Comparison of ENCODE assay signal across 24 cellular contexts in the genomic region with DNA sequence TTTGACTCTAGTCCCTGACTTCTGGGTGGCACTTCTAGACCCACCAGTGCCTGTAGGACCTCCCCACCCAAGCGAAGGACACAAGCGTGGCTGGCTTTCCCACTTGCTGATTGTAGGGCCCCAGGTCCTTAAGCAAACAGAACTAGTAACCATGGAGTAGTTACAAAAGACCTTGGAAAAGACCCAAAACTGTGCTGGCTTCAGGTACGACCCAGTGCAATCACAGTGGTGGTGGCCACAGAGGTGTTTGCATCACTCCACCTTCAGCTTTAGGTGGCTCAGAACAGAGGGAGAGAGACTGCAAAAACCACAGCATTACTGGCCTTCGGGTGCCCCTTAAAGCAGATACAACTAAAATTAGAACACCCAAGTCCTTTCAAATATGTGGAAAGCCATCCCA. TPM values are rescaled to one million over a fixed set of nuclear protein-coding genes. Genes with fewer than 3 reads are reported as not detected.
DNase-seq lines count a peak whose midpoint lies in the region; ATAC-seq, FAIRE-seq and TF ChIP-seq lines count a peak whose summit lies in the region.
"Had no signal": no experiment of that assay in that cellular context is flagged by ENCODE, and none has a peak within 500 bp of the region (broad histone marks: within the 10 kb centered on the region; RNA-seq: fewer than 3 reads in every experiment).

No MANE protein-coding gene starts in this region.

- CTCF ChIA-PET in HepG2 (lab: Yijun Ruan, JAX; ENCODE audit: low intra/inter-chr PET ratio, low total read pairs), result no interaction called here

- TF ChIP-seq RAD21 in liver (IDR thresholded peaks at IDR 0.05) (peak; percentile 16 to 50), HepG2 (CRISPR knock-in tag; IDR thresholded peaks at IDR 0.05) (no peak)

- H3K4me1 ChIP-seq in liver (ENCODE audit: control insufficient read depth in 4 of 4, insufficient read depth in 4 of 4, low read length in 3 of 4), result peaks cover 8 to 21% (median 16%) of the 10 kb centered on the region in 4 donors
- H3K4me1 ChIP-seq in HepG2 (ENCODE audit: insufficient read depth, low read length), result peaks cover 9% of the 10 kb centered on the region
- H3K4me1 ChIP-seq in lower lobe of right lung, result no peaks in the 10 kb centered on the region
- H3K4me1 ChIP-seq: BLaER1, Caco-2, HAP-1 had no signal

- 37% methylated on average over 4 of the region's 4 CpGs for WGBS in liver
- WGBS in HepG2 (ENCODE audit: low lambda C conversion rate), result 64% methylated on average over 4 of the region's 4 CpGs

- H3K4me2 ChIP-seq in HepG2 (ENCODE audit: low read depth, low read length), result no peak overlapping the region
- H3K4me2 ChIP-seq: BLaER1 had no signal

- in situ Hi-C loops in HepG2 (cut with HindIII; ENCODE audit: extremely low pct_ligation_motif_present, low pct_unique_long_range_greater_than_20kb), result no loop called here

- H3K27ac ChIP-seq in liver (ENCODE audit: low read depth in 1 of 2, low read length in 2 of 2) (peak overlapping the region in 1 of 2 donors; percentile 39), HepG2 (ENCODE audit: extremely low read length, insufficient read depth, low read length) (no peak overlapping the region), lower lobe of right lung (peak overlapping the region; percentile 53), caudate nucleus (ENCODE audit: low read depth, low read length) (no peak overlapping the region)
- H3K27ac ChIP-seq: 22Rv1, BLaER1, C4-2B had no signal

- no peak for DNase-seq in HepG2 (ENCODE audit: low spot score)
- DNase-seq in left lobe of liver (ENCODE audit: low spot score), result peak; percentile 75
- DNase-seq in lower lobe of right lung, result no peak
- no peak for DNase-seq in HuH-7.5 (ENCODE audit: low spot score)
- no peak for DNase-seq in caudate nucleus (lab: John Stamatoyannopoulos, UW)
- DNase-seq: Caco-2; CD4-positive, CD25-positive, alpha-beta regulatory T cell; CD8-positive, alpha-beta T cell; DMS153; DND-41; GOT3; HFFc6 had no signal

- H4K20me1 ChIP-seq in HepG2 (ENCODE audit: insufficient read depth, low read length), result no peaks in the 10 kb centered on the region
- H4K20me1 ChIP-seq: BLaER1 had no signal

- H2AFZ ChIP-seq in HepG2 (ENCODE audit: low read length), result no peak overlapping the region

- H3K9ac ChIP-seq in liver (ENCODE audit: low read depth in 1 of 2, low read length in 2 of 2) (no peak overlapping the region), HepG2 (ENCODE audit: insufficient read depth, low read depth, low read length) (no peak overlapping the region)
- H3K9ac ChIP-seq: BLaER1 had no signal

- no peak for FAIRE-seq in HepG2 (lab: Jason Lieb, UNC)
- FAIRE-seq: A204.1, G401.6, GM12892, GM18507, H54 had no signal

- intact Hi-C loops in HepG2 (cut with micrococcal nuclease; ENCODE audit: unreplicated experiment), result no loop called here
- intact Hi-C loops in lower lobe of right lung (cut with DNase I), result no loop called here

- no peaks in the 10 kb centered on the region for H3K9me3 ChIP-seq in liver (ENCODE audit: control insufficient read depth in 4 of 4, low read length in 3 of 4)
- no peaks in the 10 kb centered on the region for H3K9me3 ChIP-seq in HepG2 (ENCODE audit: low read length)
- H3K9me3 ChIP-seq in lower lobe of right lung, result no peaks in the 10 kb centered on the region
- H3K9me3 ChIP-seq: BLaER1, Caco-2, HAP-1 had no signal

- no peak for TF ChIP-seq POLR2A in HepG2 (IDR thresholded peaks at IDR 0.05; ENCODE audit: insufficient read depth in 1 of 2, low read depth in 2 of 2, low read length in 2 of 2)

- ATAC-seq in HepG2 (no peak), left lobe of liver (peak; percentile 90), lower lobe of right lung (peak; percentile 65 to 73), GM18498 (IDR thresholded peaks at IDR 0.05; ENCODE audit: unreplicated experiment) (no peak)
- ATAC-seq: CD8-positive, alpha-beta T cell had no signal

- H3K36me3 ChIP-seq in liver (ENCODE audit: control insufficient read depth in 4 of 4, insufficient read depth in 3 of 4, low read depth in 1 of 4, low read length in 3 of 4) (peaks cover 0 to 6% (median 0%) of the 10 kb centered on the region in 4 donors), HepG2 (replicated peaks in 1 of 2; ENCODE audit: control insufficient read depth in 1 of 2, insufficient read depth in 2 of 2, low read length in 2 of 2) (no peaks in the 10 kb centered on the region), lower lobe of right lung (no peaks in the 10 kb centered on the region)
- H3K36me3 ChIP-seq: BLaER1, HAP-1 had no signal

- POLR2A ChIA-PET in HepG2 (lab: Yijun Ruan, JAX), result no interaction called here

- TF ChIP-seq EP300 in HepG2 (IDR thresholded peaks at IDR 0.05; ENCODE audit: low read depth in 2 of 2, low read length in 2 of 2), result no peak
- TF ChIP-seq EP300 in HepG2 (CRISPR knock-in tag; IDR thresholded peaks at IDR 0.05; ENCODE audit: borderline replicate concordance), result no peak

- no peak for TF ChIP-seq CTCF in liver (IDR thresholded peaks at IDR 0.05; ENCODE audit: low read depth, low read length, missing input control)
- no peak for TF ChIP-seq CTCF in HepG2 (CRISPR knock-in tag; IDR thresholded peaks at IDR 0.05)
- TF ChIP-seq CTCF in lower lobe of right lung (IDR thresholded peaks at IDR 0.05), result no peak

- H3K4me3 ChIP-seq in liver (ENCODE audit: low read depth in 1 of 3, low read length in 3 of 3), result no peak overlapping the region
- H3K4me3 ChIP-seq in HepG2 (replicated peaks in 1 of 3; ENCODE audit: insufficient read depth in 1 of 3, low read depth in 2 of 3, low read length in 3 of 3), result no peak overlapping the region
- H3K4me3 ChIP-seq in lower lobe of right lung, result no peak overlapping the region
- H3K4me3 ChIP-seq: BLaER1, HAP-1 had no signal

- H3K27me3 ChIP-seq in liver (ENCODE audit: control insufficient read depth in 4 of 4, insufficient read depth in 4 of 4, low read length in 3 of 4) (no peaks in the 10 kb centered on the region), HepG2 (ENCODE audit: control insufficient read depth in 1 of 2, insufficient read depth in 2 of 2, low read length in 2 of 2) (no peaks in the 10 kb centered on the region), lower lobe of right lung (ENCODE audit: low read depth) (no peaks in the 10 kb centered on the region)
- H3K27me3 ChIP-seq: BLaER1 had no signal

- no peaks in the 10 kb centered on the region for H3K79me2 ChIP-seq in HepG2 (ENCODE audit: insufficient read depth, low read length)

- BruUV-seq in HepG2 (replicated peaks; lab: Mats Ljungman, UMichigan), result no TSS peak

TF ChIP-seq in liver, 16 proteins besides CTCF, POLR2A, EP300 and RAD21 (continues in another document):
- TF ChIP-seq NR2F2 (IDR thresholded peaks at IDR 0.05) (no peak), GABPA (IDR thresholded peaks at IDR 0.05 in 1 of 2, conservative IDR thresholded peaks at IDR 0.05 in 1 of 2) (no peak), JUND (IDR thresholded peaks at IDR 0.05) (no peak), EGR1 (IDR thresholded peaks at IDR 0.05; ENCODE audit: low read depth in 2 of 2) (no peak), FOXA1 (IDR thresholded peaks at IDR 0.05) (no peak)
- TF ChIP-seq, protein P1, sequence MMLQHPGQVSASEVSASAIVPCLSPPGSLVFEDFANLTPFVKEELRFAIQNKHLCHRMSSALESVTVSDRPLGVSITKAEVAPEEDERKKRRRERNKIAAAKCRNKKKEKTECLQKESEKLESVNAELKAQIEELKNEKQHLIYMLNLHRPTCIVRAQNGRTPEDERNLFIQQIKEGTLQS (IDR thresholded peaks at IDR 0.05), result peak; percentile 80

TF ChIP-seq in HepG2, 621 proteins besides CTCF, POLR2A, EP300 and RAD21 (continues in another document):
- no peak for TF ChIP-seq NCOA2 (CRISPR knock-in tag; IDR thresholded peaks at IDR 0.05)
- TF ChIP-seq BCL3 (CRISPR knock-in tag; IDR thresholded peaks at IDR 0.05), result no peak
- no peak for TF ChIP-seq FOXO1 (CRISPR knock-in tag; IDR thresholded peaks at IDR 0.05)

RNA-seq across cellular contexts. Expression of gene SLCO4C1, which starts 52.9 kb away (rescaled TPM):
- total RNA-seq in liver, result 10 to 100 TPM in 1 of 2 donors, 1 to 10 TPM in 1; 4.3 to 29.4 TPM
- 1 to 10 TPM; 2.0 to 2.3 TPM for polyA plus RNA-seq in liver
- total RNA-seq in HepG2 (2016; rRNA removed; fragmentation: Illumina TruSeq; extraction: Trizol), result 7.8 and 9.6 TPM in 2 replicates
- 1.4 and 1.6 TPM in 2 replicates for total RNA-seq in HepG2 (2016; cell fraction: cytosol; rRNA removed; fragmentation: Illumina TruSeq; extraction: Trizol; ENCODE audit: low read depth)
- total RNA-seq in HepG2 (2016; cell fraction: insoluble cytoplasmic fraction; rRNA removed; fragmentation: Illumina TruSeq; extraction: Trizol), result 7.2 and 8.8 TPM in 2 replicates
- total RNA-seq in HepG2 (2016; cell fraction: membrane; rRNA removed; fragmentation: Illumina TruSeq; extraction: Trizol), result 4.8 and 5.4 TPM in 2 replicates
- total RNA-seq in HepG2 (2016; cell fraction: nucleus; rRNA removed; fragmentation: Illumina TruSeq; extraction: Trizol), result 14.3 and 15.8 TPM in 2 replicates
- 1.3 and 2.8 TPM in 2 replicates for polyA plus RNA-seq in HepG2 (2011; rRNA removed)
- polyA plus RNA-seq in HepG2 (2011; cell fraction: cytosol; rRNA removed), result 0.55 and 2.6 TPM in 2 replicates
- 0.31 and 1.4 TPM in 2 replicates for polyA plus RNA-seq in HepG2 (2011; cell fraction: nucleus; rRNA removed)
- 5.2 and 7.0 TPM in 2 replicates for polyA plus RNA-seq in HepG2 (2012)
- 0.36 and 0.60 TPM in 2 replicates for polyA plus RNA-seq in HepG2 (2016; cell fraction: cytosol; fragmentation: Illumina TruSeq; extraction: Trizol; ENCODE audit: low read depth)
- polyA plus RNA-seq in HepG2 (2016; cell fraction: insoluble cytoplasmic fraction; fragmentation: Illumina TruSeq; extraction: Trizol; ENCODE audit: low read depth), result 10.4 and 11.2 TPM in 2 replicates
- 1.6 and 2.0 TPM in 2 replicates for polyA plus RNA-seq in HepG2 (2016; cell fraction: membrane; fragmentation: Illumina TruSeq; extraction: Trizol; ENCODE audit: low read depth)
- 19.2 and 20.6 TPM in 2 replicates for polyA plus RNA-seq in HepG2 (2016; cell fraction: nucleus; fragmentation: Illumina TruSeq; extraction: Trizol; ENCODE audit: insufficient read depth, low read depth)
- polyA minus RNA-seq in HepG2 (2011; rRNA and poly(A)+ RNA removed; ENCODE audit: low replicate concordance), result 2.5 TPM in 1 of 2 replicates, not detected in the other
- 2.2 and 3.6 TPM in 2 replicates for polyA minus RNA-seq in HepG2 (2011; cell fraction: cytosol; rRNA and poly(A)+ RNA removed)
- 2.2 and 6.3 TPM in 2 replicates for polyA minus RNA-seq in HepG2 (2011; cell fraction: nucleus; rRNA and poly(A)+ RNA removed)
- 4.0 TPM for total RNA-seq in left lobe of liver
- 29.5 TPM for total RNA-seq in lower lobe of right lung
- total RNA-seq: CD4-positive, CD25-positive, alpha-beta regulatory T cell; HFFc6 had no signal
- polyA plus RNA-seq: AG04450; CD4-positive, CD25-positive, alpha-beta regulatory T cell had no signal

Comparison
In these comparisons a context has a peak if more than half of its experiments do, and no peak if none do; other contexts are left out.
1. ATAC-seq: peak in left lobe of liver (single experiment) and lower lobe of right lung (2 of 2); none in HepG2 (single experiment) and GM18498 (single experiment).